In genomic region chr15:25543156-25543555, GRCh38 we compare ENCODE assay signal across 11 cellular contexts.
DNase-seq lines count a peak whose midpoint lies in the region; ATAC-seq, FAIRE-seq and TF ChIP-seq lines count a peak whose summit lies in the region.
"Had no signal": no experiment of that assay in that cellular context is flagged by ENCODE, and none has a peak within 500 bp of the region (broad histone marks: within the 10 kb centered on the region; RNA-seq: fewer than 3 reads in every experiment).

No MANE protein-coding gene starts in this region.

- no peaks in the 10 kb centered on the region for H3K36me3 ChIP-seq in lung (ENCODE audit: control insufficient read depth in 2 of 2, insufficient read depth in 2 of 2, low read length in 2 of 2)
- no peaks in the 10 kb centered on the region for H3K36me3 ChIP-seq in uterus

- H3K4me1 ChIP-seq in lung (ENCODE audit: control insufficient read depth in 2 of 2, insufficient read depth in 2 of 2, low read length in 2 of 2) (peaks cover 3 to 8% of the 10 kb centered on the region in 2 donors), uterus (no peaks in the 10 kb centered on the region)

- no peak for DNase-seq in Right ventricle myocardium superior
- no peak for DNase-seq in cardiac septum (ENCODE audit: low spot score)
- peak; percentile 79 for DNase-seq in lung (ENCODE audit: low spot score)
- DNase-seq in uterus = peak; percentile 52 to 63
- no peak for DNase-seq in activated CD8-positive, alpha-beta memory T cell treated with anti-CD3 and anti-CD28 coated beads, Interleukin-2, amount 10 ng/mL, durations not matched to agents 7 days and 5 days
- no peak for DNase-seq in NCI-H345 (lab: John Stamatoyannopoulos, UW)
- DNase-seq: activated B cell treated with CpG ODN at 0.5 μM for 24 hours, NCI-H510A had no signal

- WGBS in lung, 2 donors = 38 to 67% methylated on average over 1 of the region's 1 CpG

- H3K9me3 ChIP-seq in lung (ENCODE audit: control insufficient read depth in 2 of 2, insufficient read depth in 1 of 2, low read length in 1 of 2) = no peaks in the 10 kb centered on the region
- H3K9me3 ChIP-seq in uterus = no peaks in the 10 kb centered on the region

- CTCF ChIA-PET in activated CD8-positive, alpha-beta memory T cell treated with anti-CD3 and anti-CD28 coated beads, Interleukin-2, amount 10 ng/mL, durations not matched to agents 7 days and 5 days (lab: Charles Lee) = no interaction called here

- ATAC-seq in Right ventricle myocardium superior (ENCODE audit: poor library complexity) (peak; percentile 82), lung (ENCODE audit: insufficient read depth, low FRiP score) (no peak), HG02642 (IDR thresholded peaks at IDR 0.05; ENCODE audit: poor library complexity, unreplicated experiment) (no peak)
- no peak for ATAC-seq in activated CD8-positive, alpha-beta memory T cell treated with anti-CD3 and anti-CD28 coated beads, Interleukin-2, amount 10 ng/mL, durations not matched to agents 7 days and 5 days

- H3K4me1 Mint-ChIP-seq in activated CD8-positive, alpha-beta memory T cell treated with anti-CD3 and anti-CD28 coated beads, Interleukin-2, amount 10 ng/mL, durations not matched to agents 7 days and 5 days = no peaks in the 10 kb centered on the region
- H3K4me1 Mint-ChIP-seq: activated B cell treated with CpG ODN at 0.5 μM for 24 hours had no signal

- H3K27ac Mint-ChIP-seq in activated CD8-positive, alpha-beta memory T cell treated with anti-CD3 and anti-CD28 coated beads, Interleukin-2, amount 10 ng/mL, durations not matched to agents 7 days and 5 days = no peak overlapping the region
- H3K27ac Mint-ChIP-seq: activated B cell treated with CpG ODN at 0.5 μM for 24 hours, mesothelial cell of epicardium had no signal

- H3K36me3 Mint-ChIP-seq in activated CD8-positive, alpha-beta memory T cell treated with anti-CD3 and anti-CD28 coated beads, Interleukin-2, amount 10 ng/mL, durations not matched to agents 7 days and 5 days = no peaks in the 10 kb centered on the region
- H3K36me3 Mint-ChIP-seq: mesothelial cell of epicardium had no signal

- no peaks in the 10 kb centered on the region for H3K27me3 Mint-ChIP-seq in activated CD8-positive, alpha-beta memory T cell treated with anti-CD3 and anti-CD28 coated beads, Interleukin-2, amount 10 ng/mL, durations not matched to agents 7 days and 5 days
- H3K27me3 Mint-ChIP-seq: activated B cell treated with CpG ODN at 0.5 μM for 24 hours had no signal

- no peak overlapping the region for H3K4me3 Mint-ChIP-seq in activated CD8-positive, alpha-beta memory T cell treated with anti-CD3 and anti-CD28 coated beads, Interleukin-2, amount 10 ng/mL, durations not matched to agents 7 days and 5 days
- H3K4me3 Mint-ChIP-seq: activated B cell treated with CpG ODN at 0.5 μM for 24 hours, mesothelial cell of epicardium had no signal

- peak; percentile 61 for FAIRE-seq in endometrium (lab: Jason Lieb, UNC)

- peak overlapping the region in 1 of 2 donors; percentile 41 for H3K27ac ChIP-seq in lung (ENCODE audit: low read depth in 1 of 2, low read length in 1 of 2)
- H3K27ac ChIP-seq in uterus = no peak overlapping the region

- no peak for TF ChIP-seq CTCF in lung (IDR thresholded peaks at IDR 0.05; ENCODE audit: control extremely low read depth, extremely low read depth)
- no peak for TF ChIP-seq CTCF in uterus (IDR thresholded peaks at IDR 0.05)

- intact Hi-C loops in Right ventricle myocardium superior (cut with DNase I) = no loop called here
- intact Hi-C loops in cardiac septum (cut with DNase I) = loop anchor here (5.0 kb wide), 1 partner anchor 129 kb away; no protein-coding TSS in a partner anchor
- intact Hi-C loops in uterus (cut with DNase I; ENCODE audit: low total_unique reads) = no loop called here

- H3K4me3 ChIP-seq in lung (no peak overlapping the region), uterus (no peak overlapping the region)

- peaks cover 2% of the 10 kb centered on the region for H3K9me3 Mint-ChIP-seq in activated CD8-positive, alpha-beta memory T cell treated with anti-CD3 and anti-CD28 coated beads, Interleukin-2, amount 10 ng/mL, durations not matched to agents 7 days and 5 days (ENCODE audit: low read depth)
- H3K9me3 Mint-ChIP-seq: mesothelial cell of epicardium had no signal

- H3K27me3 ChIP-seq in lung (ENCODE audit: control insufficient read depth, insufficient read depth) (no peaks in the 10 kb centered on the region), uterus (no peaks in the 10 kb centered on the region)

- TF ChIP-seq POLR2A in uterus (IDR thresholded peaks at IDR 0.05) = no peak

Comparison
In these comparisons a context has a peak if more than half of its experiments do, and no peak if none do; other contexts are left out.
1. DNase-seq: peak in lung (single experiment) and uterus (2 of 2); none in Right ventricle myocardium superior (single experiment), cardiac septum (single experiment), activated CD8-positive, alpha-beta memory T cell treated with anti-CD3 and anti-CD28 coated beads, Interleukin-2, amount 10 ng/mL, durations not matched to agents 7 days and 5 days (single experiment) and NCI-H345 (single experiment).